8 cellular contexts compared by ENCODE assay signal in genomic region chr3:69082805-69083204, GRCh38. TPM values are rescaled to one million over a fixed set of nuclear protein-coding genes. Genes with fewer than 3 reads are reported as not detected.
DNase-seq lines count a peak whose midpoint lies in the region; ATAC-seq lines count a peak whose summit lies in the region.

No MANE protein-coding gene starts in this region.

- no peaks in the 10 kb centered on the region for H3K9me3 ChIP-seq in Karpas-422 (ENCODE audit: low read length)

- H2AFZ ChIP-seq in Karpas-422 (ENCODE audit: low read length), result peak overlapping the region; percentile 35; the same call in 1 of the 2 replicates

- H4K20me1 ChIP-seq in Karpas-422 (ENCODE audit: insufficient read depth, low read depth, low read length), result peaks cover 3% of the 10 kb centered on the region; the same call in 1 of the 2 replicates

- H3K27me3 ChIP-seq in Karpas-422 (ENCODE audit: low read length), result no peaks in the 10 kb centered on the region

- peaks cover 73% of the 10 kb centered on the region for H3K4me1 ChIP-seq in Karpas-422 (ENCODE audit: low read length)

- H3K9ac ChIP-seq in Karpas-422 (ENCODE audit: low read length), result peak overlapping the region; percentile 47

- H3K4me3 ChIP-seq in Karpas-422 (ENCODE audit: low read length) (peak overlapping the region; percentile 30), skin epidermis (no peak overlapping the region)

- peak; percentile 53 for ATAC-seq in GM21529 (IDR thresholded peaks at IDR 0.05; ENCODE audit: unreplicated experiment)
- no peak for ATAC-seq in left lobe of liver

- H3K27ac ChIP-seq in Karpas-422 (ENCODE audit: low read length), result peak overlapping the region; percentile 81
- peak overlapping the region; percentile 97 for H3K27ac ChIP-seq in epithelial cell of prostate
- peak overlapping the region in 20 of 21 experiments; percentile 18 to 99 (median 94) for H3K27ac ChIP-seq in skin epidermis

- DNase-seq in GM03348 (ENCODE audit: low spot score) (peak; percentile 69), Karpas-422 (peak; percentile 87), epithelial cell of prostate (ENCODE audit: low read depth, low spot score) (no peak), NCI-H526 treated with DMSO at 0.1 percent for 48 hours (lab: John Stamatoyannopoulos, UW) (no peak), left lobe of liver (ENCODE audit: low spot score) (no peak)
- DNase-seq in activated CD4-positive, alpha-beta T cell treated with anti-CD3 and anti-CD28 coated beads, Interleukin-2, amount 50 U/mL, for 24 hours (ENCODE audit: low read depth in 1 of 2, low spot score in 1 of 2), result peak; percentile 36 to 83

- no peaks in the 10 kb centered on the region for H3K9me2 ChIP-seq in Karpas-422 (replicated peaks; ENCODE audit: insufficient read depth, low read length)

- H3K36me3 ChIP-seq in Karpas-422 (ENCODE audit: insufficient read depth, low read length), result peaks cover 3% of the 10 kb centered on the region; the same call in 1 of the 2 replicates

- H3K4me2 ChIP-seq in Karpas-422 (ENCODE audit: low read depth, low read length, poor library complexity, severe bottlenecking), result peak overlapping the region; percentile 80

- peaks cover 32% of the 10 kb centered on the region for H3K79me2 ChIP-seq in Karpas-422 (ENCODE audit: low read length)

RNA-seq across cellular contexts. Expression of gene ARL6IP5, which starts 1.9 kb away (rescaled TPM):
- total RNA-seq in Karpas-422 (2014; rRNA removed; shearing (Covaris generic); ENCODE audit: low replicate concordance), result 16.6 and 40.7 TPM in 2 replicates
- total RNA-seq in left lobe of liver, result 31.6 TPM

RNA-seq across cellular contexts. Expression of gene UBA3, which starts 2.6 kb away (rescaled TPM):
- 58.8 and 83.2 TPM in 2 replicates for total RNA-seq in Karpas-422 (2014; rRNA removed; shearing (Covaris generic); ENCODE audit: low replicate concordance)
- 20.0 TPM for total RNA-seq in left lobe of liver

RNA-seq across cellular contexts. Expression of gene TMF1, which starts 30.7 kb away (rescaled TPM):
- 22.1 and 25.2 TPM in 2 replicates for total RNA-seq in Karpas-422 (2014; rRNA removed; shearing (Covaris generic); ENCODE audit: low replicate concordance)
- 9.2 TPM for total RNA-seq in left lobe of liver

RNA-seq across cellular contexts. Expression of gene LMOD3, which starts 39.6 kb away (rescaled TPM):
- total RNA-seq in Karpas-422 (2014; rRNA removed; shearing (Covaris generic); ENCODE audit: low replicate concordance), result not detected in 2 replicates
- total RNA-seq in left lobe of liver, result not detected

Comparison
In these comparisons a context has a peak if more than half of its experiments do, and no peak if none do; other contexts are left out.
1. DNase-seq: peak in GM03348 (single experiment), Karpas-422 (single experiment) and activated CD4-positive, alpha-beta T cell treated with anti-CD3 and anti-CD28 coated beads, Interleukin-2, amount 50 U/mL, for 24 hours (2 of 2); none in epithelial cell of prostate (single experiment), NCI-H526 treated with DMSO at 0.1 percent for 48 hours (single experiment) and left lobe of liver (single experiment).
2. Peak in every context shown above with its lines, with median percentiles within 50 percentile points of each other: H3K27ac ChIP-seq.